ENCODE assay signal across 15 cellular contexts in the genomic region with DNA sequence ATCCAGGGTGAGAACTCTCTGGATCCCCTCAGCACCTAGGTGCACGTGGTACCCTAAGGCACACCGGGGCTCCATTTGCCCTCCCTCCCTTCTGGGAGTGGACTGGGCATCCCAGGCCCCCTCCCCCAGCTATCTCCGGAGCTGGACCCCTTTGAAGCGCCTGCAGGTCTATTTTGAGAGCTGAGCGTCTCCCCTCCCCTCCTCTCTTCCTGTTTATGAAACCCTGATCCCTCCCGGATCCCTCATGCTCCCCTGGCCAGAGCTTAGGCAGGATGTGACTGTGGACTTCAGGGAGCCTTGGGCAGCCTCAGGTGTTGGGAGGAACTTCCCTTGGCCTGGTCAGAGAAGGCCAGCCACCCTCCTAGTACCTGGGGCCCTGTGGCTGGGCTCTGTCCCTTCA. TPM values are rescaled to one million over a fixed set of nuclear protein-coding genes. Genes with fewer than 3 reads are reported as not detected.
DNase-seq lines count a peak whose midpoint lies in the region; ATAC-seq, FAIRE-seq and TF ChIP-seq lines count a peak whose summit lies in the region.
"Had no signal": no experiment of that assay in that cellular context is flagged by ENCODE, and none has a peak within 500 bp of the region (broad histone marks: within the 10 kb centered on the region; RNA-seq: fewer than 3 reads in every experiment).

No MANE protein-coding gene starts in this region.

- no peak for FAIRE-seq in GM19239 (lab: Jason Lieb, UNC)

- H3K27ac Mint-ChIP-seq in activated naive CD4-positive, alpha-beta T cell treated with anti-CD3 and anti-CD28 coated beads, Interleukin-2, amount 10 ng/mL, durations not matched to agents 7 days and 5 days = peak overlapping the region; percentile 85
- H3K27ac Mint-ChIP-seq in WTC11 = peak overlapping the region; percentile 89
- H3K27ac Mint-ChIP-seq: neural progenitor cell had no signal

- no peak for ATAC-seq in WTC11
- ATAC-seq in GM21447 (IDR thresholded peaks at IDR 0.05; ENCODE audit: unreplicated experiment) = no peak

- peak overlapping the region; percentile 13 for H3K4me3 Mint-ChIP-seq in activated naive CD4-positive, alpha-beta T cell treated with anti-CD3 and anti-CD28 coated beads, Interleukin-2, amount 10 ng/mL, durations not matched to agents 7 days and 5 days
- no peak overlapping the region for H3K4me3 Mint-ChIP-seq in WTC11
- H3K4me3 Mint-ChIP-seq: neural progenitor cell had no signal

- H3K36me3 ChIP-seq in tibial nerve = no peaks in the 10 kb centered on the region
- H3K36me3 ChIP-seq: neural progenitor cell, thoracic aorta had no signal

- TF ChIP-seq POLR2A in tibial nerve (IDR thresholded peaks at IDR 0.05) = no peak

- no peaks in the 10 kb centered on the region for H3K9me3 Mint-ChIP-seq in activated naive CD4-positive, alpha-beta T cell treated with anti-CD3 and anti-CD28 coated beads, Interleukin-2, amount 10 ng/mL, durations not matched to agents 7 days and 5 days
- no peaks in the 10 kb centered on the region for H3K9me3 Mint-ChIP-seq in WTC11
- H3K9me3 Mint-ChIP-seq: neural progenitor cell had no signal

- POLR2A ChIA-PET in WTC11 (lab: Charles Lee) = interaction anchor here (0.7 kb wide), 1 partner anchor 11 kb away, joined by 3 read pairs; no protein-coding TSS in a partner anchor

- H3K27me3 Mint-ChIP-seq in activated naive CD4-positive, alpha-beta T cell treated with anti-CD3 and anti-CD28 coated beads, Interleukin-2, amount 10 ng/mL, durations not matched to agents 7 days and 5 days = no peaks in the 10 kb centered on the region
- no peaks in the 10 kb centered on the region for H3K27me3 Mint-ChIP-seq in WTC11 (ENCODE audit: low read depth)

- H3K4me1 ChIP-seq in tibial nerve = peaks cover 0 to 44% (median 8%) of the 10 kb centered on the region in 4 donors

- no peaks in the 10 kb centered on the region for H3K27me3 ChIP-seq in tibial nerve
- H3K27me3 ChIP-seq: neural progenitor cell had no signal

- peaks cover 94% of the 10 kb centered on the region for H3K4me1 Mint-ChIP-seq in activated naive CD4-positive, alpha-beta T cell treated with anti-CD3 and anti-CD28 coated beads, Interleukin-2, amount 10 ng/mL, durations not matched to agents 7 days and 5 days
- peaks cover 24% of the 10 kb centered on the region for H3K4me1 Mint-ChIP-seq in WTC11

- WGBS in tibial nerve, 2 donors = 18 to 30% methylated on average over 6 of the region's 6 CpGs

- H3K36me3 Mint-ChIP-seq in activated naive CD4-positive, alpha-beta T cell treated with anti-CD3 and anti-CD28 coated beads, Interleukin-2, amount 10 ng/mL, durations not matched to agents 7 days and 5 days = peaks cover 43% of the 10 kb centered on the region
- peaks cover 7% of the 10 kb centered on the region for H3K36me3 Mint-ChIP-seq in WTC11

- no peak for DNase-seq in activated naive CD4-positive, alpha-beta T cell treated with anti-CD3 and anti-CD28 coated beads, Interleukin-2, amount 10 ng/mL, durations not matched to agents 7 days and 5 days
- no peak for DNase-seq in activated naive CD4-positive, alpha-beta T cell treated with anti-CD3 and anti-CD28 coated beads, Interleukin-2, amount 50 U/mL, for 16 hours
- no peak for DNase-seq in WTC11 (ENCODE audit: low spot score)
- DNase-seq in iris pigment epithelial cell (ENCODE audit: low read depth) = peak; percentile 18
- no peak for DNase-seq in tibial nerve (ENCODE audit: low spot score in 2 of 2)
- DNase-seq in stimulated activated CD4-positive, alpha-beta T cell treated with anti-CD3 and anti-CD28 coated beads, Interleukin-1b, Interleukin-23, amount 100 ng/mL, for 48 hours = no peak
- no peak for DNase-seq in GM19239 (ENCODE audit: insufficient read length, low spot score)
- DNase-seq: activated gamma-delta T cell treated with Interleukin-2 at 50 U/mL for 16 hours; effector CD4-positive, alpha-beta T cell; NCI-H1417; NCI-H774; stimulated activated CD4-positive, alpha-beta T cell treated with anti-CD3 and anti-CD28 coated beads, Interleukin-2, amount 100 ng/mL, for 24 hours had no signal

- no peak for TF ChIP-seq CTCF in WTC11 (IDR thresholded peaks at IDR 0.05)
- TF ChIP-seq CTCF in tibial nerve (IDR thresholded peaks at IDR 0.05) = no peak

- no peaks in the 10 kb centered on the region for H3K9me3 ChIP-seq in tibial nerve
- H3K9me3 ChIP-seq: thoracic aorta had no signal

- no peak overlapping the region for H3K4me3 ChIP-seq in tibial nerve
- H3K4me3 ChIP-seq: neural progenitor cell, thoracic aorta had no signal

- no peak for TF ChIP-seq EP300 in tibial nerve (IDR thresholded peaks at IDR 0.05)

- peak overlapping the region in 3 of 4 donors; percentile 50 to 64 (median 56) for H3K27ac ChIP-seq in tibial nerve
- H3K27ac ChIP-seq: neural progenitor cell, thoracic aorta had no signal

- CTCF ChIA-PET in activated naive CD4-positive, alpha-beta T cell treated with anti-CD3 and anti-CD28 coated beads, Interleukin-2, amount 10 ng/mL, durations not matched to agents 7 days and 5 days (lab: Charles Lee) = interaction anchor here (0.6 to 6.9 kb wide), 9 partner anchors 11 to 270 kb away, joined by 3 to 51 read pairs (median 7); partner anchors contain the start of genes PIGV and RPS6KA1
- CTCF ChIA-PET in WTC11 (lab: Charles Lee) = interaction anchor here (0.5 to 5.4 kb wide), 9 partner anchors 11 to 411 kb away, joined by 3 to 85 read pairs (median 7); partner anchors contain the start of genes PIGV and RPS6KA1

TF ChIP-seq in WTC11, 78 proteins besides CTCF, POLR2A, EP300 and RAD21:
- TF ChIP-seq NR1H2 (CRISPR knock-in tag; IDR thresholded peaks at IDR 0.05) (no peak), EMX1 (CRISPR knock-in tag; IDR thresholded peaks at IDR 0.05) (no peak), CREB1 (CRISPR knock-in tag; IDR thresholded peaks at IDR 0.05) (no peak)

RNA-seq across cellular contexts. Expression of gene RPS6KA1, which starts 10.2 kb away (rescaled TPM):
- 55.6 to 65.5 TPM (median 57.7 TPM) in 3 replicates for total RNA-seq in WTC11 (2021)
- 10 to 100 TPM; 10.7 to 37.2 (median 13.5) TPM for total RNA-seq in tibial nerve
